Comparison of ENCODE assay signal across 25 cellular contexts in genomic region chr17:79702071-79702470, GRCh38. TPM values are rescaled to one million over a fixed set of nuclear protein-coding genes. Genes with fewer than 3 reads are reported as not detected.
A peak's percentile ranks its signal among the peaks of the same experiment; 100 is the strongest.
DNase-seq lines count a peak whose midpoint lies in the region; TF ChIP-seq lines count a peak whose summit lies in the region.
"Had no signal": no experiment of that assay in that cellular context is flagged by ENCODE, and none has a peak within 500 bp of the region (broad histone marks: within the 10 kb centered on the region; RNA-seq: fewer than 3 reads in every experiment).

No MANE protein-coding gene starts in this region.

- TF ChIP-seq POLR2A in suprapubic skin (IDR thresholded peaks at IDR 0.05): no peak

- intact Hi-C loops in posterior vena cava (cut with DNase I): loop anchor here (5.0 to 10.0 kb wide), 4 partner anchors 90 to 617 kb away; partner anchors contain the start of gene RBFOX3 (in 1 of the 2)

- in situ Hi-C loops in brain microvascular endothelial cell (cut with HindIII; ENCODE audit: low pct_ligation_motif_present, low sequenced_read_pairs): no loop called here

- WGBS in suprapubic skin: 36% methylated on average over 3 of the region's 12 CpGs

- H3K4me3 ChIP-seq in brain microvascular endothelial cell (ENCODE audit: low read depth, low read length) (no peak overlapping the region), suprapubic skin (no peak overlapping the region)
- H3K4me3 ChIP-seq: spleen, testis had no signal

- H3K36me3 ChIP-seq in brain microvascular endothelial cell (replicated peaks) (no peaks in the 10 kb centered on the region), suprapubic skin (no peaks in the 10 kb centered on the region)
- H3K36me3 ChIP-seq: spleen had no signal

- TF ChIP-seq CTCF in LNCAP (IDR thresholded peaks at IDR 0.05): 0 out of 2 replicates have a peak, but pooled peaks have one; percentile 7
- peak; percentile 25 for TF ChIP-seq CTCF in brain microvascular endothelial cell (IDR thresholded peaks at IDR 0.05; ENCODE audit: low read depth, low read length, missing control alignments)
- no peak for TF ChIP-seq CTCF in suprapubic skin (IDR thresholded peaks at IDR 0.05)

- H3K27ac ChIP-seq in brain microvascular endothelial cell (no peak overlapping the region), suprapubic skin (no peak overlapping the region)
- H3K27ac ChIP-seq: epithelial cell of prostate, KMS-11, RWPE1, spleen, testis had no signal

- TF ChIP-seq EP300 in suprapubic skin (IDR thresholded peaks at IDR 0.05): no peak

- peaks cover 3% of the 10 kb centered on the region for H3K4me1 ChIP-seq in suprapubic skin
- H3K4me1 ChIP-seq: spleen, testis had no signal

- H3K9me3 ChIP-seq in suprapubic skin: no peaks in the 10 kb centered on the region
- H3K9me3 ChIP-seq: spleen, testis had no signal

- H3K27me3 ChIP-seq in brain microvascular endothelial cell (replicated peaks) (peaks cover 5% of the 10 kb centered on the region), suprapubic skin (peaks cover 61% of the 10 kb centered on the region)
- H3K27me3 ChIP-seq: testis had no signal

- DNase-seq in NCI-H82 (lab: John Stamatoyannopoulos, UW) (peak; percentile 36), NCI-H82 treated with DMSO at 0.1 percent for 48 hours (lab: John Stamatoyannopoulos, UW; ENCODE audit: unreplicated experiment) (no peak), brain microvascular endothelial cell (no peak), retina (peak; percentile 77), suprapubic skin (ENCODE audit: low spot score in 2 of 2) (no peak), posterior vena cava (ENCODE audit: low spot score) (no peak), HT-29 (ENCODE audit: low spot score) (no peak)
- DNase-seq: activated CD4-positive, alpha-beta T cell treated with anti-CD3 and anti-CD28 coated beads, Interleukin-2, amount 50 U/mL, for 4 hours; activated T-cell treated with anti-CD3 and anti-CD28 coated beads, Interleukin-2, amount 50 U/mL, for 4 hours; dermis blood vessel endothelial cell; DMS53; foreskin melanocyte; mesendoderm; natural killer cell; NCI-H1105 treated with DMSO at 0.1 percent for 48 hours; NCI-H2227 treated with DMSO at 0.1 percent for 48 hours; NK-92 treated with Interleukin-12 subunit alpha and Interleukin-12 subunit beta, amount 100 ng/mL, for 24 hours; spleen; stimulated activated CD8-positive, alpha-beta memory T cell treated with anti-CD3 and anti-CD28 coated beads, Interleukin-4, amount 100 ng/mL, for 48 hours; testis had no signal

RNA-seq across cellular contexts. Expression of gene ENPP7, which starts 28.7 kb away (rescaled TPM):
- total RNA-seq in suprapubic skin: not detected
- not detected for total RNA-seq in posterior vena cava
- not detected in 2 replicates for total RNA-seq in HT-29 (2014; rRNA removed; shearing (Covaris generic))
- total RNA-seq: activated T-cell treated with anti-CD3 and anti-CD28 coated beads, Interleukin-2, amount 50 U/mL, for 4 hours; dermis blood vessel endothelial cell; pulmonary artery endothelial cell had no signal

Comparison
In these comparisons a context has a peak if more than half of its experiments do, and no peak if none do; other contexts are left out.
1. DNase-seq: peak in NCI-H82 (single experiment) and retina (single experiment); none in NCI-H82 treated with DMSO at 0.1 percent for 48 hours (single experiment), brain microvascular endothelial cell (single experiment), suprapubic skin (0 of 2), posterior vena cava (single experiment) and HT-29 (single experiment).
2. CTCF ChIP-seq: peak in LNCAP (single experiment) and brain microvascular endothelial cell (single experiment); none in suprapubic skin (0 of 2).